ENCODE assay signal across 35 cellular contexts in genomic region chr11:118961189-118961588, GRCh38. TPM values are rescaled to one million over a fixed set of nuclear protein-coding genes. Genes with fewer than 3 reads are reported as not detected.
"Had no signal": no experiment of that assay in that cellular context is flagged by ENCODE, and none has a peak within 500 bp of the region (broad histone marks: within the 10 kb centered on the region; RNA-seq: fewer than 3 reads in every experiment).

No MANE protein-coding gene starts in this region.

- H3K4me3 Mint-ChIP-seq: mesothelial cell of epicardium; naive B cell; natural killer cell treated with Interleukin-12 subunit alpha and Interleukin-12 subunit beta and Interleukin-15 and Interleukin-18, amount 100 ng/mL, for 72 hours; neural crest cell; stimulated activated memory B cell treated with anti-CD40 and anti-IgM and Interleukin-4, amounts not matched to agents 10 μg/mL and 1 μg/mL and 100 μg/mL, for 72 hours; type B pancreatic cell had no signal

- ATAC-seq: foreskin keratinocyte; gastroesophageal sphincter; heart right ventricle; left lung; natural killer cell treated with Interleukin-12 subunit alpha and Interleukin-12 subunit beta and Interleukin-15 and Interleukin-18, amount 100 ng/mL, for 72 hours; stimulated activated memory B cell treated with anti-CD40 and anti-IgM and Interleukin-4, amounts not matched to agents 10 μg/mL and 1 μg/mL and 100 μg/mL, for 72 hours; stimulated activated naive CD8-positive, alpha-beta T cell treated with anti-CD3 and anti-CD28 coated beads, Interleukin-15, Interleukin-2, amounts not matched to agents 100 U/mL and 50 U/mL, for 24 hours had no signal

- H3K4me1 ChIP-seq: foreskin keratinocyte, left lung, prostate gland, testis, tibial artery had no signal

- H3K36me3 ChIP-seq: esophagus muscularis mucosa, gastroesophageal sphincter, heart right ventricle, left lung, prostate gland, right atrium auricular region, sigmoid colon, tibial artery had no signal

- FAIRE-seq: endothelial cell of umbilical vein had no signal

- H3K27ac ChIP-seq: coronary artery, esophagus muscularis mucosa, foreskin keratinocyte, gastroesophageal sphincter, heart right ventricle, left lung, prostate gland, right atrium auricular region, sigmoid colon, testis, tibial artery had no signal

- DNase-seq: dermis blood vessel endothelial cell; effector memory CD4-positive, alpha-beta T cell; foreskin keratinocyte; heart right ventricle; hippocampal formation; islet precursor cell; left lung; mesenchymal stem cell; naive B cell; nucleus accumbens; sigmoid colon; stimulated activated CD4-positive, alpha-beta T cell treated with anti-CD3 and anti-CD28 coated beads, Interleukin-4, amount 100 ng/mL, for 4 hours; stimulated activated naive CD8-positive, alpha-beta T cell treated with anti-CD3 and anti-CD28 coated beads, Interleukin-15, Interleukin-2, amounts not matched to agents 100 U/mL and 50 U/mL, for 24 hours; substantia nigra; testis; tibial artery had no signal

- H3K27me3 ChIP-seq: foreskin keratinocyte, right atrium auricular region, sigmoid colon, testis had no signal

- H3K36me3 Mint-ChIP-seq: mesothelial cell of epicardium; naive B cell; natural killer cell treated with Interleukin-12 subunit alpha and Interleukin-12 subunit beta and Interleukin-15 and Interleukin-18, amount 100 ng/mL, for 72 hours; stimulated activated memory B cell treated with anti-CD40 and anti-IgM and Interleukin-4, amounts not matched to agents 10 μg/mL and 1 μg/mL and 100 μg/mL, for 72 hours; type B pancreatic cell had no signal

- H3K27ac Mint-ChIP-seq: mesothelial cell of epicardium; naive B cell; natural killer cell treated with Interleukin-12 subunit alpha and Interleukin-12 subunit beta and Interleukin-15 and Interleukin-18, amount 100 ng/mL, for 72 hours; stimulated activated memory B cell treated with anti-CD40 and anti-IgM and Interleukin-4, amounts not matched to agents 10 μg/mL and 1 μg/mL and 100 μg/mL, for 72 hours; type B pancreatic cell had no signal

- H3K9me3 Mint-ChIP-seq: mesothelial cell of epicardium; naive B cell; natural killer cell treated with Interleukin-12 subunit alpha and Interleukin-12 subunit beta and Interleukin-15 and Interleukin-18, amount 100 ng/mL, for 72 hours; neural crest cell; stimulated activated memory B cell treated with anti-CD40 and anti-IgM and Interleukin-4, amounts not matched to agents 10 μg/mL and 1 μg/mL and 100 μg/mL, for 72 hours; type B pancreatic cell had no signal

- H3K4me3 ChIP-seq: coronary artery, esophagus muscularis mucosa, gastroesophageal sphincter, heart right ventricle, left lung, mucosa of descending colon, prostate gland, right atrium auricular region, sigmoid colon, testis, tibial artery had no signal

- H3K9me3 ChIP-seq: esophagus muscularis mucosa, gastroesophageal sphincter, heart right ventricle, left lung, mucosa of descending colon, prostate gland, right atrium auricular region, sigmoid colon, testis, tibial artery had no signal

RNA-seq across cellular contexts. Expression of gene UPK2, which starts 5.1 kb away (rescaled TPM):
- total RNA-seq: dermis blood vessel endothelial cell, endothelial cell of umbilical vein, epithelial cell of proximal tubule, esophagus muscularis mucosa, fibroblast of lung, gastroesophageal sphincter, heart right ventricle, left lung, lower leg skin, lung microvascular endothelial cell, mucosa of descending colon, neural crest cell, prostate gland, right atrium auricular region, sigmoid colon, skeletal muscle tissue had no signal
- polyA plus RNA-seq: fibroblast of lung, sigmoid colon had no signal

RNA-seq across cellular contexts. Expression of gene FOXR1, which starts 10.4 kb away (rescaled TPM):
- total RNA-seq: dermis blood vessel endothelial cell; endothelial cell of umbilical vein; epithelial cell of proximal tubule; esophagus muscularis mucosa; fibroblast of lung; foreskin keratinocyte; gastroesophageal sphincter; heart right ventricle; left lung; lower leg skin; lung microvascular endothelial cell; mesothelial cell of epicardium; mucosa of descending colon; natural killer cell treated with Interleukin-12 subunit alpha and Interleukin-12 subunit beta and Interleukin-15 and Interleukin-18, amount 100 ng/mL, for 72 hours; neural crest cell; osteocyte; right atrium auricular region; sigmoid colon; skeletal muscle tissue; urinary bladder had no signal
- polyA plus RNA-seq: endothelial cell of umbilical vein, fibroblast of lung, foreskin keratinocyte, heart right ventricle, sigmoid colon, urinary bladder had no signal
